Comparison of ENCODE assay signal across 8 cellular contexts in the genomic region with DNA sequence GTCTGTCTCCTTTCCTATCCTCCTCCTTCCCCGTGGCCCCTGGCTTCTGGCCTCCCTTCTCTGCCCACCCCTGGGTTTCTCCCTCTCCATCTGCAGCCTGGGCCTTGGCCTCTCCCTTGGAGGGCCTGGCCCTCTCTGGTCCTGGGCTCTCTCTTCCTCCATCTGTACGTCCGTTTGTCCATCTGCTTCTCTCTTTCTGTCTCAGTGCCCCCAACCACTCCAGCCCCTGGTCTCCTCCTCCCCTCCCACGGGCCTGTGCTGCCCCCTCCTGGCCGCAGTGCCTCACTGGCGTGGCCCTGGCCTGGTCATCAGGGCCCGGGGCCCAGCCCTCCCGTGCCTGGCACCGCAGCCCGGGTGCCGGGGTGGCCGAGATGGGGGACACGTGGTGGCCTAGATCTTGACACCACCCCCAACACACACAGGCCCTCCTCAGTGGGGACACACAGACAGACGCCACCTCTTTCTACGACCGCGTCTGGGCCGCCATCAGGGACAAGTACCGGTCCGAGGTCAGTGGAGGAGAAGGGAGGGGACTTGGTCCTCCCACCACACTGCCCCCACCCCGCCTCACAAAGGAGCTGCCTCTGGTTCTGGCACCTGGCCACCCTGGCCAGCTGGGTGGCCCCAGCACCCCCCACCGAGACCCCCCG. TPM values are rescaled to one million over a fixed set of nuclear protein-coding genes. Genes with fewer than 3 reads are reported as not detected.
DNase-seq lines count a peak whose midpoint lies in the region; ATAC-seq, FAIRE-seq and TF ChIP-seq lines count a peak whose summit lies in the region.

No MANE protein-coding gene starts in this region.

- H3K27ac Mint-ChIP-seq in HFFc6: no peak overlapping the region
- H3K27ac Mint-ChIP-seq in activated CD8-positive, alpha-beta T cell treated with anti-CD3 and anti-CD28 coated beads for 36 hours: no peak overlapping the region
- peak overlapping the region in 1 of 10 donors; percentile 15 for H3K27ac Mint-ChIP-seq in naive thymus-derived CD8-positive, alpha-beta T cell

- peak; percentile 51 for DNase-seq in CD1c-positive myeloid dendritic cell (ENCODE audit: extremely low spot score)
- DNase-seq in HFFc6: no peak
- DNase-seq in activated CD8-positive, alpha-beta T cell treated with anti-CD3 and anti-CD28 coated beads for 36 hours: peak; percentile 58
- DNase-seq in epithelial cell of proximal tubule (ENCODE audit: low read depth): no peak
- peak in 7 of 10 donors; percentile 31 to 75 (median 44) for DNase-seq in naive thymus-derived CD8-positive, alpha-beta T cell
- peak; percentile 39 for DNase-seq in urothelium cell line (ENCODE audit: low spot score)
- no peak for DNase-seq in DMS153 treated with DMSO at 0.1 percent for 48 hours (lab: John Stamatoyannopoulos, UW; ENCODE audit: unreplicated experiment)

- FAIRE-seq in urothelium cell line (lab: Jason Lieb, UNC): no peak

- TF ChIP-seq CTCF in HFFc6 (IDR thresholded peaks at IDR 0.05): peak; percentile 87
- peak; percentile 76 for TF ChIP-seq CTCF in activated CD8-positive, alpha-beta T cell treated with anti-CD3 and anti-CD28 coated beads for 36 hours (IDR thresholded peaks at IDR 0.05)
- peak; percentile 86 for TF ChIP-seq CTCF in epithelial cell of proximal tubule (conservative IDR thresholded peaks at IDR 0.05; ENCODE audit: low read depth, low read length)

- peaks cover 5% of the 10 kb centered on the region; the same call in 1 of the 2 replicates for H3K36me3 Mint-ChIP-seq in HFFc6 (ENCODE audit: low read depth)
- peaks cover 20% of the 10 kb centered on the region for H3K36me3 Mint-ChIP-seq in activated CD8-positive, alpha-beta T cell treated with anti-CD3 and anti-CD28 coated beads for 36 hours (ENCODE audit: low read depth)
- H3K36me3 Mint-ChIP-seq in naive thymus-derived CD8-positive, alpha-beta T cell: peaks cover 0 to 61% (median 5%) of the 10 kb centered on the region in 3 donors

- peaks cover 1% of the 10 kb centered on the region; the same call in 1 of the 2 replicates for H3K27me3 Mint-ChIP-seq in HFFc6 (ENCODE audit: insufficient read depth)
- H3K27me3 Mint-ChIP-seq in activated CD8-positive, alpha-beta T cell treated with anti-CD3 and anti-CD28 coated beads for 36 hours: no peaks in the 10 kb centered on the region
- no peaks in the 10 kb centered on the region for H3K27me3 Mint-ChIP-seq in naive thymus-derived CD8-positive, alpha-beta T cell

- ATAC-seq in activated CD8-positive, alpha-beta T cell treated with anti-CD3 and anti-CD28 coated beads for 36 hours: peak; percentile 74
- ATAC-seq in naive thymus-derived CD8-positive, alpha-beta T cell: peak; percentile 46 to 70
- ATAC-seq in HG02571 (IDR thresholded peaks at IDR 0.05; ENCODE audit: unreplicated experiment): no peak

- POLR2A ChIA-PET in activated CD8-positive, alpha-beta T cell treated with anti-CD3 and anti-CD28 coated beads for 36 hours (lab: Charles Lee): interaction anchor here (0.6 kb wide), 1 partner anchor 11 kb away, joined by 3 read pairs; a partner anchor contains a TSS
- POLR2A ChIA-PET in naive thymus-derived CD8-positive, alpha-beta T cell (lab: Charles Lee): no interaction called here

- no peak overlapping the region for H3K4me3 ChIP-seq in epithelial cell of proximal tubule (ENCODE audit: low read depth, low read length)

- no peak overlapping the region for H3K4me3 Mint-ChIP-seq in HFFc6
- no peak overlapping the region for H3K4me3 Mint-ChIP-seq in activated CD8-positive, alpha-beta T cell treated with anti-CD3 and anti-CD28 coated beads for 36 hours
- H3K4me3 Mint-ChIP-seq in naive thymus-derived CD8-positive, alpha-beta T cell: no peak overlapping the region

- CTCF ChIA-PET in activated CD8-positive, alpha-beta T cell treated with anti-CD3 and anti-CD28 coated beads for 36 hours (lab: Charles Lee): interaction anchor here (1.4 to 2.0 kb wide), 3 partner anchors 36 to 154 kb away, joined by 4 to 5 read pairs (median 4); no protein-coding TSS in a partner anchor

- intact Hi-C loops in activated CD8-positive, alpha-beta T cell treated with anti-CD3 and anti-CD28 coated beads for 36 hours (cut with micrococcal nuclease): no loop called here

- H3K9me3 Mint-ChIP-seq in HFFc6: no peaks in the 10 kb centered on the region
- no peaks in the 10 kb centered on the region for H3K9me3 Mint-ChIP-seq in activated CD8-positive, alpha-beta T cell treated with anti-CD3 and anti-CD28 coated beads for 36 hours
- no peaks in the 10 kb centered on the region for H3K9me3 Mint-ChIP-seq in naive thymus-derived CD8-positive, alpha-beta T cell

- no peaks in the 10 kb centered on the region for H3K4me1 Mint-ChIP-seq in HFFc6 (ENCODE audit: low read depth)
- H3K4me1 Mint-ChIP-seq in activated CD8-positive, alpha-beta T cell treated with anti-CD3 and anti-CD28 coated beads for 36 hours (ENCODE audit: low read depth): no peaks in the 10 kb centered on the region
- H3K4me1 Mint-ChIP-seq in naive thymus-derived CD8-positive, alpha-beta T cell: peaks cover 2 to 7% (median 6%) of the 10 kb centered on the region in 4 donors

RNA-seq across cellular contexts. Expression of a gene that starts 11.3 kb away (rescaled TPM):
- 100 to 1,000 TPM; 367 to 460 (median 388) TPM for total RNA-seq in HFFc6 (2021; fragmentation: NEBNext Ultra II Directional; extraction: Animal tissue kit (Norgen Biotek cat#: 25700))
- total RNA-seq in activated CD8-positive, alpha-beta T cell treated with anti-CD3 and anti-CD28 coated beads for 36 hours: 100 to 1,000 TPM; 207 to 211 TPM
- 184 and 243 TPM in 2 replicates for total RNA-seq in epithelial cell of proximal tubule
- total RNA-seq in naive thymus-derived CD8-positive, alpha-beta T cell: 100 to 1,000 TPM; 252 to 262 TPM
- polyA plus RNA-seq in naive thymus-derived CD8-positive, alpha-beta T cell: 10 to 100 TPM; 23.5 to 58.7 (median 28.0) TPM

RNA-seq across cellular contexts. Expression of a gene that starts 11.9 kb away (rescaled TPM):
- total RNA-seq in HFFc6 (2021; fragmentation: NEBNext Ultra II Directional; extraction: Animal tissue kit (Norgen Biotek cat#: 25700)): 1 to 10 TPM in 1 of 6 experiments, under 1 TPM in 4, not detected in 1; 0.16 to 1.1 (median 0.60) TPM
- under 1 TPM; 0.47 to 0.70 TPM for total RNA-seq in activated CD8-positive, alpha-beta T cell treated with anti-CD3 and anti-CD28 coated beads for 36 hours
- total RNA-seq in epithelial cell of proximal tubule: 0.40 TPM in 1 of 2 replicates, not detected in the other
- total RNA-seq in naive thymus-derived CD8-positive, alpha-beta T cell: not detected
- not detected for polyA plus RNA-seq in naive thymus-derived CD8-positive, alpha-beta T cell

RNA-seq across cellular contexts. Expression of a gene that starts 27.7 kb away (rescaled TPM):
- total RNA-seq in HFFc6 (2021; fragmentation: NEBNext Ultra II Directional; extraction: Animal tissue kit (Norgen Biotek cat#: 25700)): 10 to 100 TPM in 1 of 6 experiments, 1 to 10 TPM in 5; 7.3 to 11.7 (median 8.9) TPM
- total RNA-seq in activated CD8-positive, alpha-beta T cell treated with anti-CD3 and anti-CD28 coated beads for 36 hours: not detected
- 3.1 and 19.0 TPM in 2 replicates for total RNA-seq in epithelial cell of proximal tubule
- not detected for total RNA-seq in naive thymus-derived CD8-positive, alpha-beta T cell
- polyA plus RNA-seq in naive thymus-derived CD8-positive, alpha-beta T cell: not detected

RNA-seq across cellular contexts. Expression of a gene that starts 34.1 kb away (rescaled TPM):
- not detected for total RNA-seq in HFFc6 (2021; fragmentation: NEBNext Ultra II Directional; extraction: Animal tissue kit (Norgen Biotek cat#: 25700))
- total RNA-seq in activated CD8-positive, alpha-beta T cell treated with anti-CD3 and anti-CD28 coated beads for 36 hours: not detected
- not detected in 2 replicates for total RNA-seq in epithelial cell of proximal tubule
- total RNA-seq in naive thymus-derived CD8-positive, alpha-beta T cell: not detected
- not detected for polyA plus RNA-seq in naive thymus-derived CD8-positive, alpha-beta T cell

RNA-seq across cellular contexts. Expression of a gene that starts 58.9 kb away (rescaled TPM):
- total RNA-seq in HFFc6 (2021; fragmentation: NEBNext Ultra II Directional; extraction: Animal tissue kit (Norgen Biotek cat#: 25700)): 1 to 10 TPM; 4.7 to 6.3 (median 5.3) TPM
- total RNA-seq in activated CD8-positive, alpha-beta T cell treated with anti-CD3 and anti-CD28 coated beads for 36 hours: 10 to 100 TPM; 11.1 to 14.7 TPM
- total RNA-seq in epithelial cell of proximal tubule: 5.9 and 23.4 TPM in 2 replicates
- total RNA-seq in naive thymus-derived CD8-positive, alpha-beta T cell: 10 to 100 TPM; 15.3 to 18.1 TPM
- polyA plus RNA-seq in naive thymus-derived CD8-positive, alpha-beta T cell: 1 to 10 TPM; 1.4 to 2.9 (median 1.7) TPM

Comparison
In these comparisons a context has a peak if more than half of its experiments do, and no peak if none do; other contexts are left out.
1. DNase-seq: peak in CD1c-positive myeloid dendritic cell (single experiment), activated CD8-positive, alpha-beta T cell treated with anti-CD3 and anti-CD28 coated beads for 36 hours (single experiment), naive thymus-derived CD8-positive, alpha-beta T cell (7 of 10) and urothelium cell line (single experiment); none in HFFc6 (single experiment), epithelial cell of proximal tubule (single experiment) and DMS153 treated with DMSO at 0.1 percent for 48 hours (single experiment).
2. Peak in every context shown above with its lines, with median percentiles within 50 percentile points of each other: CTCF ChIP-seq.